Comparison of ENCODE assay signal across 17 cellular contexts in the genomic region with DNA sequence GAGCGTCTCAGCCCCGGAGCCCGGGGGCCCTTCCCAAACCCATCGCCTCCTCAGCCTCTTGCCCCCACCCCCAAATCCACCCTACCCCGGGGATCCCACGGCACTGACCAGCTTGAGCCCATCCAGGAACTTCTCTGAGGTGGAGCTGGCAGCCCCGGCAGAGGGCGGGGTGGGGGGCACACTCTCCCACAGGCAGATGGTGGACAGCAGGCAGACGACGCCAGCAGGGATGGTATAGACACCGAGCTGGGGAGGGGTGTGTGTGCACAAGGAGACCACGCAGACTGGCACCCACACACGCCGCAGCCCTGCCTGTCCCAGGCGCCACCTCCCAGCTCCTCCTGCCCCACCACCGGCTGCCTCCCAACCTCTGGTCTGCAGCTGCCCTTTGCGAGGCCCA. TPM values are rescaled to one million over a fixed set of nuclear protein-coding genes. Genes with fewer than 3 reads are reported as not detected.
DNase-seq lines count a peak whose midpoint lies in the region; ATAC-seq and TF ChIP-seq lines count a peak whose summit lies in the region.
"Had no signal": no experiment of that assay in that cellular context is flagged by ENCODE, and none has a peak within 500 bp of the region (broad histone marks: within the 10 kb centered on the region; RNA-seq: fewer than 3 reads in every experiment).

No MANE protein-coding gene starts in this region.

- H3K27ac Mint-ChIP-seq in WTC11 (no peak overlapping the region), T-cell (no peak overlapping the region)
- H3K27ac Mint-ChIP-seq in activated T-helper 1 cell treated with anti-CD3 and anti-CD28 coated beads, Interleukin-12 subunit alpha, Interleukin-12 subunit beta, Interleukin-2, Interleukin-4 antibody, amounts not matched to agents 30 ng/mL and 10 ng/mL and 1 ng/mL, durations not matched to agents 14 hours and 24 hours and 36 hours: no peak overlapping the region
- H3K27ac Mint-ChIP-seq: B cell had no signal

- peak; percentile 74 for DNase-seq in DMS 273 (lab: John Stamatoyannopoulos, UW; ENCODE audit: unreplicated experiment)
- DNase-seq in DMS 273 treated with DMSO at 0.1 percent for 48 hours (lab: John Stamatoyannopoulos, UW): no peak
- peak; percentile 38 for DNase-seq in Right ventricle myocardium superior
- no peak for DNase-seq in left cardiac atrium
- DNase-seq in WTC11 (ENCODE audit: low spot score): no peak
- no peak for DNase-seq in SK-N-DZ (ENCODE audit: low spot score)
- no peak for DNase-seq in activated T-helper 1 cell treated with anti-CD3 and anti-CD28 coated beads, Interleukin-12 subunit alpha, Interleukin-12 subunit beta, Interleukin-2, Interleukin-4 antibody, amounts not matched to agents 30 ng/mL and 10 ng/mL and 1 ng/mL, durations not matched to agents 14 hours and 24 hours and 36 hours (ENCODE audit: low spot score)
- no peak for DNase-seq in T-cell
- DNase-seq: MM.1S, NCI-H510A, SIG-M5 had no signal

- ATAC-seq in Right ventricle myocardium superior (ENCODE audit: poor library complexity) (no peak), left cardiac atrium (no peak), WTC11 (no peak), T-cell (replicated peaks in 1 of 4) (no peak)

- peaks cover 11% of the 10 kb centered on the region; the same call in 1 of the 2 replicates for H3K4me1 Mint-ChIP-seq in WTC11
- no peaks in the 10 kb centered on the region for H3K4me1 Mint-ChIP-seq in activated T-helper 1 cell treated with anti-CD3 and anti-CD28 coated beads, Interleukin-12 subunit alpha, Interleukin-12 subunit beta, Interleukin-2, Interleukin-4 antibody, amounts not matched to agents 30 ng/mL and 10 ng/mL and 1 ng/mL, durations not matched to agents 14 hours and 24 hours and 36 hours (ENCODE audit: low read depth)
- H3K4me1 Mint-ChIP-seq in T-cell: peaks cover 0 to 17% (median 13%) of the 10 kb centered on the region in 3 donors

- no peak overlapping the region for H3K4me3 Mint-ChIP-seq in WTC11
- no peak overlapping the region for H3K4me3 Mint-ChIP-seq in activated T-helper 1 cell treated with anti-CD3 and anti-CD28 coated beads, Interleukin-12 subunit alpha, Interleukin-12 subunit beta, Interleukin-2, Interleukin-4 antibody, amounts not matched to agents 30 ng/mL and 10 ng/mL and 1 ng/mL, durations not matched to agents 14 hours and 24 hours and 36 hours
- no peak overlapping the region for H3K4me3 Mint-ChIP-seq in T-cell
- H3K4me3 Mint-ChIP-seq: B cell had no signal

- no peaks in the 10 kb centered on the region for H3K36me3 Mint-ChIP-seq in WTC11
- H3K36me3 Mint-ChIP-seq in activated T-helper 1 cell treated with anti-CD3 and anti-CD28 coated beads, Interleukin-12 subunit alpha, Interleukin-12 subunit beta, Interleukin-2, Interleukin-4 antibody, amounts not matched to agents 30 ng/mL and 10 ng/mL and 1 ng/mL, durations not matched to agents 14 hours and 24 hours and 36 hours (ENCODE audit: low read depth): no peaks in the 10 kb centered on the region
- peaks cover 2% of the 10 kb centered on the region for H3K36me3 Mint-ChIP-seq in T-cell
- H3K36me3 Mint-ChIP-seq: CD4-positive, CD25-positive, alpha-beta regulatory T cell had no signal

- intact Hi-C loops in Right ventricle myocardium superior (cut with DNase I): no loop called here
- intact Hi-C loops in left cardiac atrium (cut with DNase I): no loop called here
- intact Hi-C loops in activated T-helper 1 cell treated with anti-CD3 and anti-CD28 coated beads, Interleukin-12 subunit alpha, Interleukin-12 subunit beta, Interleukin-2, Interleukin-4 antibody, amounts not matched to agents 30 ng/mL and 10 ng/mL and 1 ng/mL, durations not matched to agents 14 hours and 24 hours and 36 hours (cut with micrococcal nuclease): no loop called here

- H3K27me3 Mint-ChIP-seq in WTC11 (ENCODE audit: low read depth) (no peaks in the 10 kb centered on the region; the same call in 1 of the 2 replicates), T-cell (peaks cover 9 to 11% of the 10 kb centered on the region in 2 donors)
- peaks cover 3% of the 10 kb centered on the region for H3K27me3 Mint-ChIP-seq in activated T-helper 1 cell treated with anti-CD3 and anti-CD28 coated beads, Interleukin-12 subunit alpha, Interleukin-12 subunit beta, Interleukin-2, Interleukin-4 antibody, amounts not matched to agents 30 ng/mL and 10 ng/mL and 1 ng/mL, durations not matched to agents 14 hours and 24 hours and 36 hours (ENCODE audit: insufficient read depth)
- H3K27me3 Mint-ChIP-seq: CD4-positive, CD25-positive, alpha-beta regulatory T cell had no signal

- POLR2A ChIA-PET in WTC11 (lab: Charles Lee): no interaction called here
- POLR2A ChIA-PET in T-cell (lab: Charles Lee): interaction anchor here in 1 of 2 donors (0.6 kb wide), 2 partner anchors 18 to 27 kb away, joined by 3 to 5 read pairs; no protein-coding TSS in a partner anchor

- TF ChIP-seq CTCF in WTC11 (IDR thresholded peaks at IDR 0.05): no peak

- H3K9me3 Mint-ChIP-seq in WTC11 (no peaks in the 10 kb centered on the region), T-cell (no peaks in the 10 kb centered on the region)
- no peaks in the 10 kb centered on the region for H3K9me3 Mint-ChIP-seq in activated T-helper 1 cell treated with anti-CD3 and anti-CD28 coated beads, Interleukin-12 subunit alpha, Interleukin-12 subunit beta, Interleukin-2, Interleukin-4 antibody, amounts not matched to agents 30 ng/mL and 10 ng/mL and 1 ng/mL, durations not matched to agents 14 hours and 24 hours and 36 hours
- H3K9me3 Mint-ChIP-seq: CD4-positive, CD25-positive, alpha-beta regulatory T cell; IgD-negative memory B cell had no signal

- CTCF ChIA-PET in WTC11 (lab: Charles Lee): interaction anchor here (0.8 to 3.5 kb wide), 24 partner anchors 8 to 318 kb away, joined by 3 to 67 read pairs (median 7); a partner anchor contains a TSS
- CTCF ChIA-PET in T-cell (lab: Charles Lee): interaction anchor here in 1 of 2 donors (0.5 kb wide), 1 partner anchor 22 kb away, joined by 5 read pairs; no protein-coding TSS in a partner anchor

TF ChIP-seq in WTC11, 78 proteins besides CTCF, POLR2A, EP300 and RAD21 (continues in another document):
- TF ChIP-seq, protein P1, sequence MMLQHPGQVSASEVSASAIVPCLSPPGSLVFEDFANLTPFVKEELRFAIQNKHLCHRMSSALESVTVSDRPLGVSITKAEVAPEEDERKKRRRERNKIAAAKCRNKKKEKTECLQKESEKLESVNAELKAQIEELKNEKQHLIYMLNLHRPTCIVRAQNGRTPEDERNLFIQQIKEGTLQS (CRISPR knock-in tag; conservative IDR thresholded peaks at IDR 0.05): 0 out of 2 replicates have a peak, but pooled peaks have one; percentile 12
- TF ChIP-seq CBFB (CRISPR knock-in tag; IDR thresholded peaks at IDR 0.05; ENCODE audit: low read depth) (no peak), CREB1 (CRISPR knock-in tag; IDR thresholded peaks at IDR 0.05) (no peak)

RNA-seq across cellular contexts. Expression of a gene that starts 4.3 kb away (rescaled TPM):
- 14.6 TPM for total RNA-seq in Right ventricle myocardium superior
- 10 to 100 TPM; 14.0 to 17.2 TPM for total RNA-seq in left cardiac atrium
- total RNA-seq in WTC11 (2021): 5.8 to 6.8 TPM (median 6.7 TPM) in 3 replicates
- not detected in 2 replicates for polyA plus RNA-seq in SK-N-DZ (2014; cell fraction: cytosol; rRNA removed)
- not detected in 2 replicates for polyA plus RNA-seq in SK-N-DZ (2014; cell fraction: nucleus; rRNA removed)
- total RNA-seq in activated T-helper 1 cell treated with anti-CD3 and anti-CD28 coated beads, Interleukin-12 subunit alpha, Interleukin-12 subunit beta, Interleukin-2, Interleukin-4 antibody, amounts not matched to agents 30 ng/mL and 10 ng/mL and 1 ng/mL, durations not matched to agents 14 hours and 24 hours and 36 hours: 0.81 and 0.88 TPM in 2 replicates
- 1 to 10 TPM in 4 of 5 donors, under 1 TPM in 1; 0.53 to 2.7 (median 1.4) TPM for total RNA-seq in T-cell
- total RNA-seq: G401, HT1080 had no signal
- polyA plus RNA-seq: AG04450 had no signal

RNA-seq across cellular contexts. Expression of a gene that starts 10.3 kb away (rescaled TPM):
- total RNA-seq in Right ventricle myocardium superior (3.7 TPM), left cardiac atrium (1 to 10 TPM; 5.4 to 5.9 TPM), WTC11 (2021) (12.1 to 22.2 TPM (median 14.8 TPM) in 3 replicates), T-cell (10 to 100 TPM; 21.1 to 26.3 (median 21.9) TPM)
- 1.8 and 2.4 TPM in 2 replicates for polyA plus RNA-seq in SK-N-DZ (2014; cell fraction: cytosol; rRNA removed)
- 3.8 and 11.8 TPM in 2 replicates for polyA plus RNA-seq in SK-N-DZ (2014; cell fraction: nucleus; rRNA removed)
- total RNA-seq in activated T-helper 1 cell treated with anti-CD3 and anti-CD28 coated beads, Interleukin-12 subunit alpha, Interleukin-12 subunit beta, Interleukin-2, Interleukin-4 antibody, amounts not matched to agents 30 ng/mL and 10 ng/mL and 1 ng/mL, durations not matched to agents 14 hours and 24 hours and 36 hours: 29.7 and 35.0 TPM in 2 replicates

RNA-seq across cellular contexts. Expression of a gene that starts 10.5 kb away (rescaled TPM):
- 1,145 TPM for total RNA-seq in Right ventricle myocardium superior
- 100 to 1,000 TPM; 770 to 781 TPM for total RNA-seq in left cardiac atrium
- total RNA-seq in WTC11 (2021): 458 to 478 TPM (median 468 TPM) in 3 replicates
- 121 and 140 TPM in 2 replicates for polyA plus RNA-seq in SK-N-DZ (2014; cell fraction: cytosol; rRNA removed)
- 74.1 and 256 TPM in 2 replicates for polyA plus RNA-seq in SK-N-DZ (2014; cell fraction: nucleus; rRNA removed)
- total RNA-seq in activated T-helper 1 cell treated with anti-CD3 and anti-CD28 coated beads, Interleukin-12 subunit alpha, Interleukin-12 subunit beta, Interleukin-2, Interleukin-4 antibody, amounts not matched to agents 30 ng/mL and 10 ng/mL and 1 ng/mL, durations not matched to agents 14 hours and 24 hours and 36 hours: 217 and 224 TPM in 2 replicates
- total RNA-seq in T-cell: 100 to 1,000 TPM in 4 of 5 donors, 10 to 100 TPM in 1; 92.4 to 158 (median 145) TPM

RNA-seq across cellular contexts. Expression of a gene that starts 21.0 kb away (rescaled TPM):
- total RNA-seq in Right ventricle myocardium superior (20.8 TPM), left cardiac atrium (10 to 100 TPM; 21.4 to 26.6 TPM), WTC11 (2021) (59.2 to 65.7 TPM (median 62.8 TPM) in 3 replicates), T-cell (10 to 100 TPM; 47.0 to 76.9 (median 51.1) TPM)
- 29.2 and 44.3 TPM in 2 replicates for polyA plus RNA-seq in SK-N-DZ (2014; cell fraction: cytosol; rRNA removed)
- polyA plus RNA-seq in SK-N-DZ (2014; cell fraction: nucleus; rRNA removed): 129 and 164 TPM in 2 replicates
- 30.4 and 31.0 TPM in 2 replicates for total RNA-seq in activated T-helper 1 cell treated with anti-CD3 and anti-CD28 coated beads, Interleukin-12 subunit alpha, Interleukin-12 subunit beta, Interleukin-2, Interleukin-4 antibody, amounts not matched to agents 30 ng/mL and 10 ng/mL and 1 ng/mL, durations not matched to agents 14 hours and 24 hours and 36 hours

RNA-seq across cellular contexts. Expression of a gene that starts 59.2 kb away (rescaled TPM):
- total RNA-seq in Right ventricle myocardium superior (1.1 TPM), left cardiac atrium (1 to 10 TPM; 4.7 to 5.2 TPM), WTC11 (2021) (7.1 to 13.1 TPM (median 13.0 TPM) in 3 replicates), T-cell (10 to 100 TPM; 14.2 to 21.7 (median 19.8) TPM)
- 3.5 and 7.5 TPM in 2 replicates for polyA plus RNA-seq in SK-N-DZ (2014; cell fraction: cytosol; rRNA removed)
- polyA plus RNA-seq in SK-N-DZ (2014; cell fraction: nucleus; rRNA removed): 1.8 and 9.4 TPM in 2 replicates
- 9.8 and 10.1 TPM in 2 replicates for total RNA-seq in activated T-helper 1 cell treated with anti-CD3 and anti-CD28 coated beads, Interleukin-12 subunit alpha, Interleukin-12 subunit beta, Interleukin-2, Interleukin-4 antibody, amounts not matched to agents 30 ng/mL and 10 ng/mL and 1 ng/mL, durations not matched to agents 14 hours and 24 hours and 36 hours

Comparison
In these comparisons a context has a peak if more than half of its experiments do, and no peak if none do; other contexts are left out.
1. DNase-seq: peak in DMS 273 (single experiment) and Right ventricle myocardium superior (single experiment); none in DMS 273 treated with DMSO at 0.1 percent for 48 hours (single experiment), left cardiac atrium (single experiment), WTC11 (single experiment), SK-N-DZ (single experiment), activated T-helper 1 cell treated with anti-CD3 and anti-CD28 coated beads, Interleukin-12 subunit alpha, Interleukin-12 subunit beta, Interleukin-2, Interleukin-4 antibody, amounts not matched to agents 30 ng/mL and 10 ng/mL and 1 ng/mL, durations not matched to agents 14 hours and 24 hours and 36 hours (single experiment) and T-cell (0 of 34).